ENCODE assay signal across 8 cellular contexts in genomic region chr19:16075430-16076153, GRCh38. TPM values are rescaled to one million over a fixed set of nuclear protein-coding genes. Genes with fewer than 3 reads are reported as not detected.
A peak's percentile ranks its signal among the peaks of the same experiment; 100 is the strongest.
DNase-seq lines count a peak whose midpoint lies in the region; ATAC-seq, FAIRE-seq and TF ChIP-seq lines count a peak whose summit lies in the region.

No MANE protein-coding gene starts in this region.

- peaks cover 19% of the 10 kb centered on the region for H3K4me1 Mint-ChIP-seq in MCF 10A (ENCODE audit: insufficient read depth, unreplicated experiment)

- no peak for DNase-seq in A549 (ENCODE audit: low read depth in 1 of 2, low spot score in 1 of 2)
- DNase-seq in MCF 10A (ENCODE audit: unreplicated experiment), result no peak
- no peak for DNase-seq in activated CD4-positive, alpha-beta T cell treated with anti-CD3 and anti-CD28 coated beads, Interleukin-2, amount 50 U/mL, for 1 hour
- DNase-seq in NCI-H2029 (lab: John Stamatoyannopoulos, UW), result no peak

- H3K9me3 Mint-ChIP-seq in MCF 10A (ENCODE audit: unreplicated experiment), result no peaks in the 10 kb centered on the region

- H3K4me3 ChIP-seq in A549 (peak overlapping the region; percentile 99), mesodermal cell (ENCODE audit: extremely low read depth, insufficient read depth, low read length, poor library complexity, severe bottlenecking) (peak overlapping the region; percentile 89)

- H3K4me1 ChIP-seq in A549 (peaks cover 43% of the 10 kb centered on the region), mesodermal cell (ENCODE audit: control insufficient read depth, insufficient read depth, low read length, poor library complexity, severe bottlenecking) (peaks cover 9% of the 10 kb centered on the region)

- no peaks in the 10 kb centered on the region for H3K9me3 ChIP-seq in A549
- H3K9me3 ChIP-seq in mesodermal cell (ENCODE audit: control insufficient read depth, low read length), result no peaks in the 10 kb centered on the region

- POLR2A ChIA-PET in A549 (lab: Yijun Ruan, JAX) (interaction anchor here (0.6 to 1.1 kb wide), 6 partner anchors 9 to 717 kb away, joined by 3 to 6 read pairs (median 4); no protein-coding TSS in a partner anchor), MCF 10A (lab: Yijun Ruan, JAX) (interaction anchor here (0.6 to 4.7 kb wide), 6 partner anchors 9 to 239 kb away, joined by 3 to 51 read pairs (median 3); no protein-coding TSS in a partner anchor)

- H3K27ac ChIP-seq in A549, result peak overlapping the region; percentile 100
- H3K27ac ChIP-seq in mesodermal cell (ENCODE audit: low read depth, low read length, severe bottlenecking), result peak overlapping the region; percentile 98

- no peaks in the 10 kb centered on the region for H3K27me3 Mint-ChIP-seq in MCF 10A (ENCODE audit: insufficient read depth, unreplicated experiment)

- CTCF ChIA-PET in A549 (lab: Yijun Ruan, JAX), result interaction anchor here (0.6 to 6.9 kb wide), 6 partner anchors 9 to 1154 kb away, joined by 3 to 36 read pairs (median 4); no protein-coding TSS in a partner anchor
- CTCF ChIA-PET in MCF 10A (lab: Yijun Ruan, JAX), result interaction anchor here (0.5 to 1.6 kb wide), 10 partner anchors 9 to 767 kb away, joined by 3 to 8 read pairs (median 3); no protein-coding TSS in a partner anchor

- BruUV-seq in MCF 10A (replicated peaks; lab: Mats Ljungman, UMichigan), result no TSS peak

- H3K4me2 ChIP-seq in A549, result peak overlapping the region; percentile 96

- peak overlapping the region; percentile 99 for H3K27ac Mint-ChIP-seq in MCF 10A (ENCODE audit: low read depth, unreplicated experiment)

- no peak for TF ChIP-seq EP300 in A549 (IDR thresholded peaks at IDR 0.05)

- WGBS in A549 (ENCODE audit: missing lambda C conversion rate), result 29% methylated on average over 16 of the region's 21 CpGs
- WGBS in mesodermal cell (ENCODE audit: insufficient coverage in 2 of 2), 2 experiments, result 27 to 33% methylated on average over 15 to 16 of the region's 21 CpGs

- no peak for FAIRE-seq in A549 (lab: Jason Lieb, UNC)

- H3K4me3 Mint-ChIP-seq in MCF 10A (ENCODE audit: unreplicated experiment), result peak overlapping the region; percentile 71

- peaks cover 63% of the 10 kb centered on the region for H3K36me3 Mint-ChIP-seq in MCF 10A (ENCODE audit: insufficient read depth, unreplicated experiment)

- H3K36me3 ChIP-seq in mesodermal cell (ENCODE audit: control insufficient read depth, insufficient read depth, low read length), result peaks cover 23% of the 10 kb centered on the region

- no peak for TF ChIP-seq POLR2A in A549 (IDR thresholded peaks at IDR 0.05; ENCODE audit: low read length)

- intact Hi-C loops in MCF 10A (cut with micrococcal nuclease), result no loop called here

- TF ChIP-seq CTCF in A549 (IDR thresholded peaks at IDR 0.05), result no peak
- TF ChIP-seq CTCF in MCF 10A (IDR thresholded peaks at IDR 0.05; ENCODE audit: unreplicated experiment), result no peak

- ATAC-seq in A549 (no peak; a peak in 2 of 6 replicates), HG03354 (IDR thresholded peaks at IDR 0.05; ENCODE audit: poor library complexity, severe bottlenecking, unreplicated experiment) (peak; percentile 1), HG03521 (IDR thresholded peaks at IDR 0.05; ENCODE audit: unreplicated experiment) (no peak), GM19324 (IDR thresholded peaks at IDR 0.05; ENCODE audit: low FRiP score, unreplicated experiment) (no peak)

- no peak for TF ChIP-seq RAD21 in A549 (conservative IDR thresholded peaks at IDR 0.05 in 1 of 2, IDR thresholded peaks at IDR 0.05 in 1 of 2)

TF ChIP-seq in A549, 52 proteins besides CTCF, POLR2A, EP300 and RAD21:
- TF ChIP-seq HDAC2 (IDR thresholded peaks at IDR 0.05), result peak; percentile 74; the same call in 1 of the 2 replicates
- TF ChIP-seq ZC3H11A (IDR thresholded peaks at IDR 0.05), result no peak
- TF ChIP-seq KDM1A (IDR thresholded peaks at IDR 0.05; ENCODE audit: low read depth), result peak; percentile 90
- TF ChIP-seq ZFP36 (IDR thresholded peaks at IDR 0.05; ENCODE audit: borderline replicate concordance, partially characterized antibody), result peak; percentile 90
- TF ChIP-seq CHD4 (IDR thresholded peaks at IDR 0.05; ENCODE audit: borderline replicate concordance), result peak; percentile 80; the same call in 1 of the 2 replicates

RNA-seq across cellular contexts. Expression of gene TPM4, which starts 0.7 kb away (rescaled TPM):
- polyA plus RNA-seq in A549 (2011; rRNA removed) (474 and 777 TPM in 2 replicates), A549 (2017; fragmentation: RNase III; extraction: RNeasy Plus Mini Kit Qiagen cat#74134 plus additional on column Dnase treatment) (610 to 921 TPM (median 860 TPM) in 3 replicates)
- 359 and 388 TPM in 2 replicates for polyA plus RNA-seq in A549 (2012; cell fraction: cytosol; rRNA removed)
- polyA plus RNA-seq in A549 (2012; cell fraction: nucleus; rRNA removed), result 163 and 197 TPM in 2 replicates
- polyA minus RNA-seq in A549 (2011; rRNA and poly(A)+ RNA removed), result 186 and 201 TPM in 2 replicates
- total RNA-seq in MCF 10A (2022), result 355 and 424 TPM in 2 replicates
- 901 TPM for polyA plus RNA-seq in mesodermal cell (2013, experiment 1 of 2)
- polyA plus RNA-seq in mesodermal cell (2013, experiment 2 of 2), result 852 TPM

RNA-seq across cellular contexts. Expression of gene RAB8A, which starts 36.1 kb away (rescaled TPM):
- polyA plus RNA-seq in A549 (2011; rRNA removed) (69.4 and 91.4 TPM in 2 replicates), A549 (2017; fragmentation: RNase III; extraction: RNeasy Plus Mini Kit Qiagen cat#74134 plus additional on column Dnase treatment) (89.2 to 101 TPM (median 90.1 TPM) in 3 replicates)
- polyA plus RNA-seq in A549 (2012; cell fraction: cytosol; rRNA removed), result 55.9 and 57.1 TPM in 2 replicates
- 32.6 and 35.2 TPM in 2 replicates for polyA plus RNA-seq in A549 (2012; cell fraction: nucleus; rRNA removed)
- 99.1 and 130 TPM in 2 replicates for polyA minus RNA-seq in A549 (2011; rRNA and poly(A)+ RNA removed)
- total RNA-seq in MCF 10A (2022), result 41.6 and 50.1 TPM in 2 replicates
- 46.7 TPM for polyA plus RNA-seq in mesodermal cell (2013, experiment 1 of 2)
- polyA plus RNA-seq in mesodermal cell (2013, experiment 2 of 2), result 50.4 TPM
